ENCODE assay signal across 13 cellular contexts in genomic region chr17:2239170-2239551, GRCh38.
DNase-seq lines count a peak whose midpoint lies in the region; ATAC-seq and TF ChIP-seq lines count a peak whose summit lies in the region.
"Had no signal": no experiment of that assay in that cellular context is flagged by ENCODE, and none has a peak within 500 bp of the region (broad histone marks: within the 10 kb centered on the region; RNA-seq: fewer than 3 reads in every experiment).

No MANE protein-coding gene starts in this region.

- TF ChIP-seq EP300 in SK-N-SH (IDR thresholded peaks at IDR 0.05; ENCODE audit: borderline replicate concordance in 1 of 2, low read depth in 1 of 2, low read length in 1 of 2) = no peak
- no peak for TF ChIP-seq EP300 in gastroesophageal sphincter (IDR thresholded peaks at IDR 0.05)
- TF ChIP-seq EP300 in stomach (IDR thresholded peaks at IDR 0.05) = no peak

- DNase-seq in SK-N-SH (no peak), OCI-LY7 (ENCODE audit: low spot score) (no peak), stomach (no peak), AG08396 (ENCODE audit: low spot score) (no peak), NCI-H345 (lab: John Stamatoyannopoulos, UW) (no peak)
- DNase-seq: activated CD4-positive, CD25-positive, alpha-beta regulatory T cell; Kasumi-1; NCI-H1930 had no signal

- CTCF ChIA-PET in SK-N-SH (lab: Yijun Ruan, JAX) (interaction anchor here (1.6 to 3.7 kb wide), 3 partner anchors 44 to 185 kb away, joined by 3 to 24 read pairs (median 12); partner anchors contain the start of gene HIC1), OCI-LY7 (lab: Charles Lee; ENCODE audit: unreplicated experiment) (no interaction called here)

- H3K79me2 ChIP-seq in SK-N-SH (ENCODE audit: insufficient read depth) (peaks cover 15% of the 10 kb centered on the region; the same call in 1 of the 2 replicates), OCI-LY7 (ENCODE audit: insufficient read depth, low read depth, low read length) (no peaks in the 10 kb centered on the region)

- POLR2A ChIA-PET in SK-N-SH (lab: Yijun Ruan, JAX) (no interaction called here), OCI-LY7 (lab: Charles Lee) (interaction anchor here (1.0 to 1.5 kb wide), 2 partner anchors 15 to 150 kb away, joined by 3 read pairs; no protein-coding TSS in a partner anchor)

- peaks cover 36% of the 10 kb centered on the region for H3F3A ChIP-seq in SK-N-SH (replicated peaks; ENCODE audit: insufficient read depth)

- intact Hi-C loops in OCI-LY7 (cut with micrococcal nuclease; ENCODE audit: unreplicated experiment) (no loop called here), stomach (cut with DNase I; ENCODE audit: low total_unique reads) (no loop called here)

- no peak for TF ChIP-seq CTCF in SK-N-SH (IDR thresholded peaks at IDR 0.05)
- no peak for TF ChIP-seq CTCF in OCI-LY7 (conservative IDR thresholded peaks at IDR 0.05; ENCODE audit: low read length)
- no peak for TF ChIP-seq CTCF in gastroesophageal sphincter (IDR thresholded peaks at IDR 0.05)
- TF ChIP-seq CTCF in stomach (IDR thresholded peaks at IDR 0.05) = no peak

- peak overlapping the region; percentile 19; the same call in 1 of the 2 replicates for H3K9ac ChIP-seq in SK-N-SH

- TF ChIP-seq POLR2A in gastroesophageal sphincter (IDR thresholded peaks at IDR 0.05) = no peak
- no peak for TF ChIP-seq POLR2A in stomach (IDR thresholded peaks at IDR 0.05)

- H2AFZ ChIP-seq in SK-N-SH (ENCODE audit: low read depth) = no peak overlapping the region
- peak overlapping the region; percentile 43; the same call in 1 of the 2 replicates for H2AFZ ChIP-seq in OCI-LY7 (ENCODE audit: low read length)

- H3K27ac ChIP-seq in SK-N-SH (ENCODE audit: low read depth in 2 of 2, low read length in 1 of 2) = peak overlapping the region; percentile 72 to 93; a peak in 3 of 4 replicates
- H3K27ac ChIP-seq in OCI-LY7 (ENCODE audit: low read depth, low read length, poor library complexity, severe bottlenecking) = peak overlapping the region; percentile 62
- H3K27ac ChIP-seq in gastroesophageal sphincter = peak overlapping the region; percentile 65 to 81 (median 80)
- peak overlapping the region in 4 of 5 donors; percentile 66 to 82 (median 78) for H3K27ac ChIP-seq in stomach
- H3K27ac ChIP-seq: 22Rv1 had no signal

- no peak for TF ChIP-seq RAD21 in SK-N-SH (IDR thresholded peaks at IDR 0.05; ENCODE audit: low read length)

- no peak overlapping the region; the same call in 1 of the 2 replicates for H3K4me2 ChIP-seq in SK-N-SH
- peak overlapping the region; percentile 76 for H3K4me2 ChIP-seq in OCI-LY7 (ENCODE audit: low read length)

- 91% methylated on average over 2 of the region's 2 CpGs for WGBS in SK-N-SH (ENCODE audit: low lambda C conversion rate)
- 65 to 75% methylated on average over 2 of the region's 2 CpGs for WGBS in gastroesophageal sphincter (ENCODE audit: low coverage in 1 of 2), 2 donors
- 73 to 88% (median 82%) methylated on average over 2 of the region's 2 CpGs for WGBS in stomach, 5 donors

- no peak for ATAC-seq in SK-N-SH treated with all-trans-retinoic acid at 6 μM for 48 hours
- no peak for ATAC-seq in gastroesophageal sphincter
- ATAC-seq in GM18519 (IDR thresholded peaks at IDR 0.05; ENCODE audit: low FRiP score, unreplicated experiment) = no peak

- H3K36me3 ChIP-seq in SK-N-SH (replicated peaks in 1 of 2; ENCODE audit: control insufficient read depth in 1 of 2, insufficient read depth in 2 of 2, low read length in 1 of 2) (peaks cover 12 to 26% of the 10 kb centered on the region in 2 experiments), OCI-LY7 (ENCODE audit: insufficient read depth, low read length) (peaks cover 48% of the 10 kb centered on the region), gastroesophageal sphincter (peaks cover 0 to 30% of the 10 kb centered on the region in 2 donors), stomach (peaks cover 12 to 42% (median 38%) of the 10 kb centered on the region in 4 donors)
- H3K36me3 ChIP-seq: breast epithelium had no signal

- no peaks in the 10 kb centered on the region for H3K9me2 ChIP-seq in SK-N-SH
- no peaks in the 10 kb centered on the region for H3K9me2 ChIP-seq in OCI-LY7 (ENCODE audit: insufficient read depth, low read length)

- H3K4me3 ChIP-seq in SK-N-SH (ENCODE audit: low read depth in 2 of 2, low read length in 1 of 2) = no peak overlapping the region
- peak overlapping the region; percentile 35 for H3K4me3 ChIP-seq in OCI-LY7 (ENCODE audit: low read depth, low read length, poor library complexity, severe bottlenecking)
- H3K4me3 ChIP-seq in gastroesophageal sphincter = no peak overlapping the region
- H3K4me3 ChIP-seq in stomach = no peak overlapping the region

- no TSS peak for BruUV-seq in OCI-LY7 (replicated peaks; lab: Mats Ljungman, UMichigan)

- no peaks in the 10 kb centered on the region for H3K27me3 ChIP-seq in SK-N-SH (ENCODE audit: insufficient read depth)
- H3K27me3 ChIP-seq in gastroesophageal sphincter = no peaks in the 10 kb centered on the region
- H3K27me3 ChIP-seq in stomach = no peaks in the 10 kb centered on the region
- H3K27me3 ChIP-seq: breast epithelium had no signal

- H3K9me3 ChIP-seq in SK-N-SH = no peaks in the 10 kb centered on the region
- H3K9me3 ChIP-seq in OCI-LY7 (ENCODE audit: low read length) = no peaks in the 10 kb centered on the region
- H3K9me3 ChIP-seq in gastroesophageal sphincter = no peaks in the 10 kb centered on the region
- H3K9me3 ChIP-seq in stomach = no peaks in the 10 kb centered on the region
- H3K9me3 ChIP-seq: breast epithelium had no signal

- H3K4me1 ChIP-seq in SK-N-SH (ENCODE audit: control insufficient read depth in 1 of 2, insufficient read depth in 2 of 2, low read depth in 1 of 2, low read length in 1 of 2) (peaks cover 4 to 29% of the 10 kb centered on the region in 2 experiments; a peak in 3 of 4 replicates), OCI-LY7 (ENCODE audit: insufficient read depth, low read length, poor library complexity, severe bottlenecking) (peaks cover 46% of the 10 kb centered on the region), gastroesophageal sphincter (peaks cover 17 to 68% (median 28%) of the 10 kb centered on the region in 3 donors), stomach (peaks cover 13 to 44% (median 23%) of the 10 kb centered on the region in 4 donors)

- H4K20me1 ChIP-seq in SK-N-SH (ENCODE audit: insufficient read depth) (no peaks in the 10 kb centered on the region), OCI-LY7 (ENCODE audit: insufficient read depth, low read length) (no peaks in the 10 kb centered on the region)

TF ChIP-seq in SK-N-SH, 30 proteins besides CTCF, POLR2A, EP300 and RAD21 (continues in another document):
- TF ChIP-seq POLR2AphosphoS5 (IDR thresholded peaks at IDR 0.05; ENCODE audit: low read depth, low read length) = no peak
- no peak for TF ChIP-seq FOXM1 (IDR thresholded peaks at IDR 0.05; ENCODE audit: low read depth)
- TF ChIP-seq IRF3 (IDR thresholded peaks at IDR 0.05; ENCODE audit: low read depth, low read length) = no peak
- no peak for TF ChIP-seq NFIC (IDR thresholded peaks at IDR 0.05; ENCODE audit: borderline replicate concordance)
- TF ChIP-seq USF1 (IDR thresholded peaks at IDR 0.05; ENCODE audit: borderline replicate concordance, low read depth) = no peak
- no peak for TF ChIP-seq FOXJ3 (CRISPR knock-in tag; IDR thresholded peaks at IDR 0.05)
- TF ChIP-seq MEF2A (IDR thresholded peaks at IDR 0.05; ENCODE audit: borderline replicate concordance, low read depth) = no peak
- no peak for TF ChIP-seq TEAD4 (IDR thresholded peaks at IDR 0.05; ENCODE audit: borderline replicate concordance, insufficient read depth)

TF ChIP-seq in SK-N-SH treated with all-trans-retinoic acid at 6 μM for 48 hours, 23 proteins besides CTCF, POLR2A, EP300 and RAD21 (continues in another document):
- TF ChIP-seq ARNTL (CRISPR knock-in tag; IDR thresholded peaks at IDR 0.05; ENCODE audit: borderline replicate concordance, low read depth) (no peak), ZFP30 (CRISPR knock-in tag; IDR thresholded peaks at IDR 0.05) (no peak), GLIS3 (CRISPR knock-in tag; IDR thresholded peaks at IDR 0.05) (no peak), TOX (CRISPR knock-in tag; IDR thresholded peaks at IDR 0.05; ENCODE audit: borderline replicate concordance) (no peak)
- TF ChIP-seq, protein P1, sequence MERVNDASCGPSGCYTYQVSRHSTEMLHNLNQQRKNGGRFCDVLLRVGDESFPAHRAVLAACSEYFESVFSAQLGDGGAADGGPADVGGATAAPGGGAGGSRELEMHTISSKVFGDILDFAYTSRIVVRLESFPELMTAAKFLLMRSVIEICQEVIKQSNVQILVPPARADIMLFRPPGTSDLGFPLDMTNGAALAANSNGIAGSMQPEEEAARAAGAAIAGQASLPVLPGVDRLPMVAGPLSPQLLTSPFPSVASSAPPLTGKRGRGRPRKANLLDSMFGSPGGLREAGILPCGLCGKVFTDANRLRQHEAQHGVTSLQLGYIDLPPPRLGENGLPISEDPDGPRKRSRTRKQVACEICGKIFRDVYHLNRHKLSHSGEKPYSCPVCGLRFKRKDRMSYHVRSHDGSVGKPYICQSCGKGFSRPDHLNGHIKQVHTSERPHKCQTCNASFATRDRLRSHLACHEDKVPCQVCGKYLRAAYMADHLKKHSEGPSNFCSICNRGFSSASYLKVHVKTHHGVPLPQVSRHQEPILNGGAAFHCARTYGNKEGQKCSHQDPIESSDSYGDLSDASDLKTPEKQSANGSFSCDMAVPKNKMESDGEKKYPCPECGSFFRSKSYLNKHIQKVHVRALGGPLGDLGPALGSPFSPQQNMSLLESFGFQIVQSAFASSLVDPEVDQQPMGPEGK (CRISPR knock-in tag; IDR thresholded peaks at IDR 0.05; ENCODE audit: borderline replicate concordance) = no peak
- TF ChIP-seq, protein P2, sequence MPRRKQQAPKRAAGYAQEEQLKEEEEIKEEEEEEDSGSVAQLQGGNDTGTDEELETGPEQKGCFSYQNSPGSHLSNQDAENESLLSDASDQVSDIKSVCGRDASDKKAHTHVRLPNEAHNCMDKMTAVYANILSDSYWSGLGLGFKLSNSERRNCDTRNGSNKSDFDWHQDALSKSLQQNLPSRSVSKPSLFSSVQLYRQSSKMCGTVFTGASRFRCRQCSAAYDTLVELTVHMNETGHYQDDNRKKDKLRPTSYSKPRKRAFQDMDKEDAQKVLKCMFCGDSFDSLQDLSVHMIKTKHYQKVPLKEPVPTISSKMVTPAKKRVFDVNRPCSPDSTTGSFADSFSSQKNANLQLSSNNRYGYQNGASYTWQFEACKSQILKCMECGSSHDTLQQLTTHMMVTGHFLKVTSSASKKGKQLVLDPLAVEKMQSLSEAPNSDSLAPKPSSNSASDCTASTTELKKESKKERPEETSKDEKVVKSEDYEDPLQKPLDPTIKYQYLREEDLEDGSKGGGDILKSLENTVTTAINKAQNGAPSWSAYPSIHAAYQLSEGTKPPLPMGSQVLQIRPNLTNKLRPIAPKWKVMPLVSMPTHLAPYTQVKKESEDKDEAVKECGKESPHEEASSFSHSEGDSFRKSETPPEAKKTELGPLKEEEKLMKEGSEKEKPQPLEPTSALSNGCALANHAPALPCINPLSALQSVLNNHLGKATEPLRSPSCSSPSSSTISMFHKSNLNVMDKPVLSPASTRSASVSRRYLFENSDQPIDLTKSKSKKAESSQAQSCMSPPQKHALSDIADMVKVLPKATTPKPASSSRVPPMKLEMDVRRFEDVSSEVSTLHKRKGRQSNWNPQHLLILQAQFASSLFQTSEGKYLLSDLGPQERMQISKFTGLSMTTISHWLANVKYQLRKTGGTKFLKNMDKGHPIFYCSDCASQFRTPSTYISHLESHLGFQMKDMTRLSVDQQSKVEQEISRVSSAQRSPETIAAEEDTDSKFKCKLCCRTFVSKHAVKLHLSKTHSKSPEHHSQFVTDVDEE (CRISPR knock-in tag; IDR thresholded peaks at IDR 0.05) = no peak
